In the genomic region with DNA sequence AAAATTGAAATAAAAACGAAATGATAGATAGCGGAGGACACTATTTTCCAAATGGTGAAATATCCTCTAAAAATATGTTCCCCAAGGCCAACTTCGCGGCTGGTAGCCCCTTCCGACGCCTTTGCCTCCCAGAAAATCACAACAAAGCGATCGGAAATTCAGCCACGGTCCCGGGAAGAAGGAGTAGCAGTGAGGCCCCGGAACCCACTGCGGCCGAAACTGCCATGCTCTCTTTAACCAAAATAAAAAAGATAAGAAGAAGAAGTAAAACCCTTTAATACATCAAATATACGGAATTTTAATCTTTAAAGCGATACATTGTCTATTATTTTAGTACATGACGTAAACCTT, we compare ENCODE assay signal across 13 cellular contexts. TPM values are rescaled to one million over a fixed set of nuclear protein-coding genes. Genes with fewer than 3 reads are reported as not detected.
DNase-seq lines count a peak whose midpoint lies in the region; ATAC-seq and TF ChIP-seq lines count a peak whose summit lies in the region.
"Had no signal": no experiment of that assay in that cellular context is flagged by ENCODE, and none has a peak within 500 bp of the region (broad histone marks: within the 10 kb centered on the region; RNA-seq: fewer than 3 reads in every experiment).

No MANE protein-coding gene starts in this region.

- ATAC-seq in GM21390 (IDR thresholded peaks at IDR 0.05; ENCODE audit: unreplicated experiment) (no peak), HG03342 (IDR thresholded peaks at IDR 0.05; ENCODE audit: unreplicated experiment) (no peak)
- ATAC-seq: esophagus mucosa; stimulated activated memory B cell treated with anti-CD40 and anti-IgM and Interleukin-4, amounts not matched to agents 10 μg/mL and 1 μg/mL and 100 μg/mL, for 72 hours had no signal

- no peak overlapping the region for H3K9ac ChIP-seq in SK-N-SH

- peaks cover 23% of the 10 kb centered on the region for H3K4me1 Mint-ChIP-seq in mesothelial cell of epicardium

- no peaks in the 10 kb centered on the region for H3K9me3 Mint-ChIP-seq in mesothelial cell of epicardium
- H3K9me3 Mint-ChIP-seq: activated T-cell treated with anti-CD3 and anti-CD28 coated beads, Interleukin-2, amount 50 U/mL, for 24 hours; T-helper 1 cell treated with Interleukin-12 subunit alpha and Interleukin-12 subunit beta and Interleukin-4 antibody, amounts not matched to agents 30 μg/mL and 1 μg/mL, for 36 hours had no signal

- H3K9me3 ChIP-seq in PC-9 (ENCODE audit: insufficient read depth, low read depth), result no peaks in the 10 kb centered on the region
- no peaks in the 10 kb centered on the region for H3K9me3 ChIP-seq in esophagus (ENCODE audit: control insufficient read depth in 2 of 2, insufficient read depth in 1 of 2, low read depth in 1 of 2, low read length in 1 of 2)
- no peaks in the 10 kb centered on the region for H3K9me3 ChIP-seq in transverse colon
- H3K9me3 ChIP-seq in SK-N-SH, result no peaks in the 10 kb centered on the region

- no peak for TF ChIP-seq RAD21 in SK-N-SH (IDR thresholded peaks at IDR 0.05; ENCODE audit: low read length)

- intact Hi-C loops in PC-9 (cut with micrococcal nuclease; ENCODE audit: unreplicated experiment) (no loop called here), transverse colon (cut with DNase I; ENCODE audit: low total_unique reads) (loop anchor here (10.0 kb wide), 1 partner anchor 517 kb away; no protein-coding TSS in a partner anchor)

- H3K27me3 ChIP-seq in PC-9 (ENCODE audit: insufficient read depth, low read depth), result no peaks in the 10 kb centered on the region
- H3K27me3 ChIP-seq in esophagus (ENCODE audit: control insufficient read depth in 1 of 2, insufficient read depth in 2 of 2, low read length in 2 of 2), result no peaks in the 10 kb centered on the region
- H3K27me3 ChIP-seq in transverse colon, result peaks cover 12% of the 10 kb centered on the region
- no peaks in the 10 kb centered on the region for H3K27me3 ChIP-seq in SK-N-SH (ENCODE audit: insufficient read depth)

- H3K36me3 ChIP-seq in PC-9 (ENCODE audit: low read depth), result no peaks in the 10 kb centered on the region
- H3K36me3 ChIP-seq in esophagus (ENCODE audit: control insufficient read depth in 2 of 2, insufficient read depth in 2 of 2, low read length in 1 of 2), result peaks cover 0 to 14% of the 10 kb centered on the region in 2 donors
- H3K36me3 ChIP-seq in transverse colon, result no peaks in the 10 kb centered on the region
- peaks cover 15 to 41% of the 10 kb centered on the region in 2 experiments for H3K36me3 ChIP-seq in SK-N-SH (replicated peaks in 1 of 2; ENCODE audit: control insufficient read depth in 1 of 2, insufficient read depth in 2 of 2, low read length in 1 of 2)

- H4K20me1 ChIP-seq in PC-9 (ENCODE audit: insufficient read depth), result peaks cover 5% of the 10 kb centered on the region
- peaks cover 33% of the 10 kb centered on the region for H4K20me1 ChIP-seq in SK-N-SH (ENCODE audit: insufficient read depth)

- WGBS in esophagus, 2 donors, result 31 to 32% methylated on average over 16 of the region's 16 CpGs
- WGBS in transverse colon (ENCODE audit: low coverage in 1 of 2), 2 donors, result 65 to 79% methylated on average over 14 to 16 of the region's 16 CpGs
- WGBS in SK-N-SH (ENCODE audit: low lambda C conversion rate), result 97% methylated on average over 16 of the region's 16 CpGs

- no peak for TF ChIP-seq EP300 in transverse colon (IDR thresholded peaks at IDR 0.05; ENCODE audit: low read depth)
- no peak for TF ChIP-seq EP300 in SK-N-SH (IDR thresholded peaks at IDR 0.05; ENCODE audit: borderline replicate concordance in 1 of 2, low read depth in 1 of 2, low read length in 1 of 2)

- DNase-seq in PC-9 (peak in 1 of 2 experiments; percentile 21), mesothelial cell of epicardium (ENCODE audit: low spot score in 2 of 2, unreplicated experiment in 2 of 2) (peak in 1 of 2 experiments; percentile 43), transverse colon (no peak), SK-N-SH (no peak), cerebellar cortex (ENCODE audit: low spot score) (no peak)
- DNase-seq: NCI-H226 had no signal

- H3K4me3 Mint-ChIP-seq in mesothelial cell of epicardium, result peak overlapping the region; percentile 80
- H3K4me3 Mint-ChIP-seq: activated T-cell treated with anti-CD3 and anti-CD28 coated beads, Interleukin-2, amount 50 U/mL, for 24 hours; stimulated activated memory B cell treated with anti-CD40 and anti-IgM and Interleukin-4, amounts not matched to agents 10 μg/mL and 1 μg/mL and 100 μg/mL, for 72 hours; T-helper 1 cell treated with Interleukin-12 subunit alpha and Interleukin-12 subunit beta and Interleukin-4 antibody, amounts not matched to agents 30 μg/mL and 1 μg/mL, for 36 hours had no signal

- TF ChIP-seq CTCF in PC-9 (conservative IDR thresholded peaks at IDR 0.05) (no peak), mesothelial cell of epicardium (IDR thresholded peaks at IDR 0.05; ENCODE audit: unreplicated experiment) (no peak), transverse colon (IDR thresholded peaks at IDR 0.05) (no peak), SK-N-SH (IDR thresholded peaks at IDR 0.05) (no peak)

- no peak for TF ChIP-seq POLR2A in transverse colon (IDR thresholded peaks at IDR 0.05)

- peaks cover 18% of the 10 kb centered on the region for H3K36me3 Mint-ChIP-seq in mesothelial cell of epicardium

- peaks cover 14% of the 10 kb centered on the region for H3K4me1 ChIP-seq in PC-9 (replicated peaks; ENCODE audit: insufficient read depth)
- peaks cover 0 to 7% of the 10 kb centered on the region in 2 donors for H3K4me1 ChIP-seq in esophagus (ENCODE audit: control insufficient read depth in 2 of 2, insufficient read depth in 2 of 2, low read length in 1 of 2)
- H3K4me1 ChIP-seq in transverse colon, result peaks cover 0 to 19% (median 10%) of the 10 kb centered on the region in 4 donors
- peaks cover 0 to 12% of the 10 kb centered on the region in 2 experiments; a peak in 2 of 4 replicates for H3K4me1 ChIP-seq in SK-N-SH (ENCODE audit: control insufficient read depth in 1 of 2, insufficient read depth in 2 of 2, low read depth in 1 of 2, low read length in 1 of 2)

- H3K27ac Mint-ChIP-seq in mesothelial cell of epicardium, result peak overlapping the region; percentile 95
- H3K27ac Mint-ChIP-seq: activated T-cell treated with anti-CD3 and anti-CD28 coated beads, Interleukin-2, amount 50 U/mL, for 24 hours; stimulated activated memory B cell treated with anti-CD40 and anti-IgM and Interleukin-4, amounts not matched to agents 10 μg/mL and 1 μg/mL and 100 μg/mL, for 72 hours; T-helper 1 cell treated with Interleukin-12 subunit alpha and Interleukin-12 subunit beta and Interleukin-4 antibody, amounts not matched to agents 30 μg/mL and 1 μg/mL, for 36 hours had no signal

- H3F3A ChIP-seq in PC-9 (ENCODE audit: insufficient read depth, low read depth) (peaks cover 10% of the 10 kb centered on the region; the same call in 1 of the 2 replicates), SK-N-SH (replicated peaks; ENCODE audit: insufficient read depth) (peaks cover 8% of the 10 kb centered on the region)

- POLR2A ChIA-PET in PC-9 (lab: Charles Lee; ENCODE audit: unreplicated experiment), result no interaction called here
- POLR2A ChIA-PET in SK-N-SH (lab: Yijun Ruan, JAX), result no interaction called here

- in situ Hi-C loops in transverse colon (cut with MboI; ENCODE audit: low pct_ligation_motif_present in 1 of 4, low pct_unique_long_range_greater_than_20kb in 1 of 4, low sequenced_read_pairs in 3 of 4), result loop anchor here (25.0 kb wide), 4 partner anchors 515 to 1165 kb away; no protein-coding TSS in a partner anchor

- H2AFZ ChIP-seq in PC-9 (peak overlapping the region; percentile 64), SK-N-SH (ENCODE audit: low read depth) (no peak overlapping the region)

- CTCF ChIA-PET in PC-9 (lab: Charles Lee), result interaction anchor here (0.6 kb wide), 1 partner anchor 123 kb away, joined by 11 read pairs; no protein-coding TSS in a partner anchor
- CTCF ChIA-PET in SK-N-SH (lab: Yijun Ruan, JAX), result no interaction called here

- H3K27me3 Mint-ChIP-seq in mesothelial cell of epicardium (ENCODE audit: low read depth), result peaks cover 24% of the 10 kb centered on the region

- H3K79me2 ChIP-seq in PC-9 (ENCODE audit: low read depth), result peaks cover 74% of the 10 kb centered on the region
- peaks cover 41% of the 10 kb centered on the region for H3K79me2 ChIP-seq in SK-N-SH (ENCODE audit: insufficient read depth)

- H3K4me2 ChIP-seq in PC-9 (peak overlapping the region; percentile 88), SK-N-SH (no peak overlapping the region)

- H3K9me2 ChIP-seq in PC-9 (ENCODE audit: insufficient read depth) (no peaks in the 10 kb centered on the region), SK-N-SH (no peaks in the 10 kb centered on the region)

- H3K4me3 ChIP-seq in PC-9 (peak overlapping the region; percentile 84), esophagus (ENCODE audit: low read depth in 1 of 2, low read length in 2 of 2) (peak overlapping the region; percentile 72 to 80), transverse colon (peak overlapping the region in 3 of 4 donors; percentile 38 to 78 (median 43)), SK-N-SH (ENCODE audit: low read depth in 2 of 2, low read length in 1 of 2) (no peak overlapping the region)

- BruUV-seq in PC-9 (replicated peaks; lab: Mats Ljungman, UMichigan), result no TSS peak

- H3K27ac ChIP-seq in PC-9, result peak overlapping the region; percentile 90
- H3K27ac ChIP-seq in esophagus (ENCODE audit: low read depth in 2 of 2, low read length in 1 of 2), result peak overlapping the region; percentile 93 to 96
- H3K27ac ChIP-seq in transverse colon, result peak overlapping the region; percentile 94 to 99 (median 97)
- no peak overlapping the region for H3K27ac ChIP-seq in SK-N-SH (ENCODE audit: low read depth in 2 of 2, low read length in 1 of 2)

TF ChIP-seq in SK-N-SH, 30 proteins besides CTCF, POLR2A, EP300 and RAD21:
- no peak for TF ChIP-seq NRF1 (IDR thresholded peaks at IDR 0.05; ENCODE audit: low read depth, low read length)
- TF ChIP-seq CHD2 (IDR thresholded peaks at IDR 0.05; ENCODE audit: low read length, partially characterized antibody), result no peak

RNA-seq across cellular contexts. Expression of a gene that starts 4.0 kb away (rescaled TPM):
- 1.4 and 1.5 TPM in 2 replicates for total RNA-seq in PC-9 (2021)
- polyA plus RNA-seq in esophagus, result 10 to 100 TPM; 14.5 to 19.4 TPM
- total RNA-seq in mesothelial cell of epicardium, result 58.0 to 59.9 TPM (median 58.3 TPM) in 3 replicates
- total RNA-seq in transverse colon, result 10 to 100 TPM in 1 of 4 donors, 1 to 10 TPM in 3; 3.0 to 17.9 (median 7.2) TPM
- polyA plus RNA-seq in SK-N-SH (2012; rRNA removed), result 4.5 and 5.9 TPM in 2 replicates
- 6.5 and 10.6 TPM in 2 replicates for polyA plus RNA-seq in SK-N-SH (2012; cell fraction: cytosol; rRNA removed)
- 18.3 and 26.9 TPM in 2 replicates for polyA plus RNA-seq in SK-N-SH (2012; cell fraction: nucleus; rRNA removed)

RNA-seq across cellular contexts. Expression of a gene that starts 33.9 kb away (rescaled TPM):
- not detected in 2 replicates for total RNA-seq in PC-9 (2021)
- polyA plus RNA-seq in esophagus, result 1 to 10 TPM; 1.8 to 4.0 TPM
- 2.0 to 3.3 TPM (median 2.7 TPM) in 3 replicates for total RNA-seq in mesothelial cell of epicardium
- total RNA-seq in transverse colon, result 1 to 10 TPM; 2.2 to 7.8 (median 4.5) TPM
- 0.37 and 0.95 TPM in 2 replicates for polyA plus RNA-seq in SK-N-SH (2012; rRNA removed)
- 0.08 and 0.41 TPM in 2 replicates for polyA plus RNA-seq in SK-N-SH (2012; cell fraction: cytosol; rRNA removed)
- 0.13 and 0.32 TPM in 2 replicates for polyA plus RNA-seq in SK-N-SH (2012; cell fraction: nucleus; rRNA removed)

Comparison
In these comparisons a context has a peak if more than half of its experiments do, and no peak if none do; other contexts are left out.
1. H3K27ac ChIP-seq: peak in PC-9 (single experiment), esophagus (2 of 2) and transverse colon (4 of 4); none in SK-N-SH (0 of 2).
2. H3K4me3 ChIP-seq: peak in PC-9 (single experiment), esophagus (2 of 2) and transverse colon (3 of 4); none in SK-N-SH (0 of 2).